In the genomic region with DNA sequence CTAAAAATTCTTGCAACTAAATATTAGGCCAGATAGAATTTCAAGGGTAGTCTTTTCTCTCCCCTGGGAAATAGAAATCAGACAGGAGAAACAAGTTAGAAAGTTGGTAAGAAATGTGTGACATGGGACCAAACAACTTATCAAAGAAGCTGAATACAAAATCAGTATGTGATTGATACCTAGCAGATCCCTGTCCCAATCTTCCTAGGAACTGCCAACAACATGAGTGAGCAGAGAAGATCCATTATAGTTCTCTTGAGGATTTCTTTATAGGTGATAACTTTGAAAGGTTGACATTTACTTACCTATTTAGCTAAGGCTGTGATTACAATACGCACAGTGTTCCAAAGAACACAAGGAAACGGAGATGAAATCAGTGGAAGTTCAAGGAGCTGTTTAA, we compare ENCODE assay signal across 39 cellular contexts.
"Had no signal": no experiment of that assay in that cellular context is flagged by ENCODE, and none has a peak within 500 bp of the region (broad histone marks: within the 10 kb centered on the region; RNA-seq: fewer than 3 reads in every experiment).

No MANE protein-coding gene starts in this region.

- H3K9me3 ChIP-seq: adrenal gland, ascending aorta, body of pancreas, breast epithelium had no signal

- H3K36me3 ChIP-seq: adrenal gland, ascending aorta, brain microvascular endothelial cell, breast epithelium, cardiac muscle cell had no signal

- FAIRE-seq: astrocyte, bronchial epithelial cell had no signal

- H3K27ac Mint-ChIP-seq: activated naive CD4-positive, alpha-beta T cell treated with anti-CD3 and anti-CD28 coated beads for 36 hours; activated naive CD4-positive, alpha-beta T cell treated with anti-CD3 and anti-CD28 coated beads, Interleukin-2, amount 10 ng/mL, durations not matched to agents 7 days and 5 days; activated naive CD4-positive, alpha-beta T cell treated with anti-CD3 and anti-CD28 coated beads, Interleukin-2, amount 50 U/mL, for 24 hours; activated naive CD4-positive, alpha-beta T cell treated with anti-CD3 and anti-CD28 coated beads, Interleukin-2, amount 50 U/mL, for 72 hours; activated naive CD8-positive, alpha-beta T cell; activated naive CD8-positive, alpha-beta T cell treated with anti-CD3 and anti-CD28 coated beads for 36 hours; activated naive CD8-positive, alpha-beta T cell treated with anti-CD3 and anti-CD28 coated beads, Interleukin-2, amount 10 ng/mL, durations not matched to agents 7 days and 5 days; activated naive CD8-positive, alpha-beta T cell treated with anti-CD3 and anti-CD28 coated beads, Interleukin-2, amount 50 U/mL, for 24 hours; activated T-cell treated with anti-CD3 and anti-CD28 coated beads, Interleukin-2, amount 50 U/mL, for 24 hours; activated T-cell treated with anti-CD3 and anti-CD28 coated beads, Interleukin-2, amount 50 U/mL, for 72 hours; activated T-helper 1 cell treated with anti-CD3 and anti-CD28 coated beads, Interleukin-12 subunit alpha, Interleukin-12 subunit beta, Interleukin-2, Interleukin-4 antibody, amounts not matched to agents 30 ng/mL and 10 ng/mL and 1 ng/mL, durations not matched to agents 14 hours and 24 hours and 36 hours; activated T-helper 17 cell treated with anti-CD3 and anti-CD28 coated beads, Interleukin-2, amount 50 U/mL, for 72 hours; brain had no signal

- H3K27ac ChIP-seq: adrenal gland, ascending aorta, body of pancreas, brain microvascular endothelial cell, breast epithelium, cardiac muscle cell had no signal

- DNase-seq: activated effector memory CD4-positive, alpha-beta T cell treated with anti-CD3 and anti-CD28 coated beads, Interleukin-2, amount 50 U/mL, for 16 hours; activated effector memory CD4-positive, alpha-beta T cell treated with Interleukin-2 at 50 U/mL for 16 hours; activated gamma-delta T cell; activated gamma-delta T cell treated with Interleukin-2 at 50 U/mL for 16 hours; activated naive CD4-positive, alpha-beta T cell; activated naive CD4-positive, alpha-beta T cell treated with anti-CD3 and anti-CD28 coated beads for 36 hours; activated naive CD4-positive, alpha-beta T cell treated with anti-CD3 and anti-CD28 coated beads, Interleukin-2, amount 10 ng/mL, durations not matched to agents 7 days and 5 days; activated naive CD4-positive, alpha-beta T cell treated with anti-CD3 and anti-CD28 coated beads, Interleukin-2, amount 50 U/mL, for 16 hours; activated naive CD4-positive, alpha-beta T cell treated with Interleukin-2 at 50 U/mL for 16 hours; activated naive CD8-positive, alpha-beta T cell treated with anti-CD3 and anti-CD28 coated beads for 36 hours; activated naive CD8-positive, alpha-beta T cell treated with anti-CD3 and anti-CD28 coated beads, Interleukin-2, amount 10 ng/mL, durations not matched to agents 7 days and 5 days; activated naive CD8-positive, alpha-beta T cell treated with anti-CD3 and anti-CD28 coated beads, Interleukin-2, amount 50 U/mL, for 24 hours; activated T-cell treated with anti-CD3 and anti-CD28 coated beads, Interleukin-2, amount 50 U/mL, for 1 hour; activated T-cell treated with anti-CD3 and anti-CD28 coated beads, Interleukin-2, amount 50 U/mL, for 24 hours; activated T-cell treated with anti-CD3 and anti-CD28 coated beads, Interleukin-2, amount 50 U/mL, for 4 hours; activated T-cell treated with anti-CD3 and anti-CD28 coated beads, Interleukin-2, amount 50 U/mL, for 48 hours; activated T-cell treated with anti-CD3 and anti-CD28 coated beads, Interleukin-2, amount 50 U/mL, for 72 hours; adrenal gland; amniotic stem cell; amygdala; anterior cingulate cortex; aorta; body of pancreas; brain microvascular endothelial cell; caudate nucleus; central memory CD4-positive, alpha-beta T cell; cerebellar nuclear complex had no signal

- H3K36me3 Mint-ChIP-seq: activated naive CD4-positive, alpha-beta T cell treated with anti-CD3 and anti-CD28 coated beads, Interleukin-2, amount 10 ng/mL, durations not matched to agents 7 days and 5 days; activated naive CD4-positive, alpha-beta T cell treated with anti-CD3 and anti-CD28 coated beads, Interleukin-2, amount 50 U/mL, for 24 hours; activated naive CD4-positive, alpha-beta T cell treated with anti-CD3 and anti-CD28 coated beads, Interleukin-2, amount 50 U/mL, for 72 hours; activated naive CD8-positive, alpha-beta T cell; activated naive CD8-positive, alpha-beta T cell treated with anti-CD3 and anti-CD28 coated beads for 36 hours; activated naive CD8-positive, alpha-beta T cell treated with anti-CD3 and anti-CD28 coated beads, Interleukin-2, amount 10 ng/mL, durations not matched to agents 7 days and 5 days; brain had no signal

- H3K4me1 Mint-ChIP-seq: activated naive CD4-positive, alpha-beta T cell treated with anti-CD3 and anti-CD28 coated beads, Interleukin-2, amount 10 ng/mL, durations not matched to agents 7 days and 5 days; activated naive CD4-positive, alpha-beta T cell treated with anti-CD3 and anti-CD28 coated beads, Interleukin-2, amount 50 U/mL, for 24 hours; activated naive CD8-positive, alpha-beta T cell treated with anti-CD3 and anti-CD28 coated beads for 36 hours; activated naive CD8-positive, alpha-beta T cell treated with anti-CD3 and anti-CD28 coated beads, Interleukin-2, amount 10 ng/mL, durations not matched to agents 7 days and 5 days; activated naive CD8-positive, alpha-beta T cell treated with anti-CD3 and anti-CD28 coated beads, Interleukin-2, amount 50 U/mL, for 24 hours; activated T-helper 17 cell treated with anti-CD3 and anti-CD28 coated beads, Interleukin-2, amount 50 U/mL, for 72 hours; brain; central memory CD8-positive, alpha-beta T cell had no signal

- H3K27me3 Mint-ChIP-seq: activated naive CD4-positive, alpha-beta T cell treated with anti-CD3 and anti-CD28 coated beads, Interleukin-2, amount 10 ng/mL, durations not matched to agents 7 days and 5 days; activated naive CD4-positive, alpha-beta T cell treated with anti-CD3 and anti-CD28 coated beads, Interleukin-2, amount 50 U/mL, for 24 hours; activated naive CD8-positive, alpha-beta T cell; activated naive CD8-positive, alpha-beta T cell treated with anti-CD3 and anti-CD28 coated beads for 36 hours; activated naive CD8-positive, alpha-beta T cell treated with anti-CD3 and anti-CD28 coated beads, Interleukin-2, amount 10 ng/mL, durations not matched to agents 7 days and 5 days; activated naive CD8-positive, alpha-beta T cell treated with anti-CD3 and anti-CD28 coated beads, Interleukin-2, amount 50 U/mL, for 24 hours; activated T-cell treated with anti-CD3 and anti-CD28 coated beads, Interleukin-2, amount 50 U/mL, for 24 hours; activated T-helper 17 cell treated with anti-CD3 and anti-CD28 coated beads, Interleukin-2, amount 50 U/mL, for 72 hours; brain; central memory CD8-positive, alpha-beta T cell had no signal

- ATAC-seq: activated naive CD4-positive, alpha-beta T cell treated with anti-CD3 and anti-CD28 coated beads, Interleukin-2, amount 50 U/mL, for 72 hours; activated naive CD8-positive, alpha-beta T cell treated with anti-CD3 and anti-CD28 coated beads, Interleukin-2, amount 50 U/mL, for 24 hours; activated T-cell treated with anti-CD3 and anti-CD28 coated beads, Interleukin-2, amount 50 U/mL, for 4 hours; activated T-cell treated with anti-CD3 and anti-CD28 coated beads, Interleukin-2, amount 50 U/mL, for 72 hours; activated T-helper 17 cell treated with anti-CD3 and anti-CD28 coated beads, Interleukin-2, amount 50 U/mL, for 72 hours; body of pancreas had no signal

- H3K4me3 ChIP-seq: adrenal gland, ascending aorta, body of pancreas, breast epithelium, cardiac muscle cell had no signal

- H3K4me1 ChIP-seq: adrenal gland, ascending aorta, body of pancreas, breast epithelium had no signal

- H3K27me3 ChIP-seq: adrenal gland, ascending aorta, body of pancreas, brain microvascular endothelial cell, breast epithelium had no signal

- H3K4me3 Mint-ChIP-seq: activated naive CD4-positive, alpha-beta T cell treated with anti-CD3 and anti-CD28 coated beads for 36 hours; activated naive CD4-positive, alpha-beta T cell treated with anti-CD3 and anti-CD28 coated beads, Interleukin-2, amount 10 ng/mL, durations not matched to agents 7 days and 5 days; activated naive CD4-positive, alpha-beta T cell treated with anti-CD3 and anti-CD28 coated beads, Interleukin-2, amount 50 U/mL, for 24 hours; activated naive CD8-positive, alpha-beta T cell; activated naive CD8-positive, alpha-beta T cell treated with anti-CD3 and anti-CD28 coated beads for 36 hours; activated naive CD8-positive, alpha-beta T cell treated with anti-CD3 and anti-CD28 coated beads, Interleukin-2, amount 10 ng/mL, durations not matched to agents 7 days and 5 days; activated naive CD8-positive, alpha-beta T cell treated with anti-CD3 and anti-CD28 coated beads, Interleukin-2, amount 50 U/mL, for 24 hours; activated T-cell treated with anti-CD3 and anti-CD28 coated beads, Interleukin-2, amount 50 U/mL, for 24 hours; activated T-cell treated with anti-CD3 and anti-CD28 coated beads, Interleukin-2, amount 50 U/mL, for 4 hours; activated T-cell treated with anti-CD3 and anti-CD28 coated beads, Interleukin-2, amount 50 U/mL, for 72 hours; activated T-helper 1 cell treated with anti-CD3 and anti-CD28 coated beads, Interleukin-12 subunit alpha, Interleukin-12 subunit beta, Interleukin-2, Interleukin-4 antibody, amounts not matched to agents 30 ng/mL and 10 ng/mL and 1 ng/mL, durations not matched to agents 14 hours and 24 hours and 36 hours; activated T-helper 17 cell treated with anti-CD3 and anti-CD28 coated beads, Interleukin-2, amount 50 U/mL, for 72 hours; brain; central memory CD8-positive, alpha-beta T cell had no signal

- H3K9me3 Mint-ChIP-seq: activated naive CD4-positive, alpha-beta T cell treated with anti-CD3 and anti-CD28 coated beads for 36 hours; activated naive CD4-positive, alpha-beta T cell treated with anti-CD3 and anti-CD28 coated beads, Interleukin-2, amount 50 U/mL, for 24 hours; activated T-helper 17 cell treated with anti-CD3 and anti-CD28 coated beads, Interleukin-2, amount 50 U/mL, for 72 hours; brain had no signal
